8 cellular contexts compared by ENCODE assay signal in the genomic region with DNA sequence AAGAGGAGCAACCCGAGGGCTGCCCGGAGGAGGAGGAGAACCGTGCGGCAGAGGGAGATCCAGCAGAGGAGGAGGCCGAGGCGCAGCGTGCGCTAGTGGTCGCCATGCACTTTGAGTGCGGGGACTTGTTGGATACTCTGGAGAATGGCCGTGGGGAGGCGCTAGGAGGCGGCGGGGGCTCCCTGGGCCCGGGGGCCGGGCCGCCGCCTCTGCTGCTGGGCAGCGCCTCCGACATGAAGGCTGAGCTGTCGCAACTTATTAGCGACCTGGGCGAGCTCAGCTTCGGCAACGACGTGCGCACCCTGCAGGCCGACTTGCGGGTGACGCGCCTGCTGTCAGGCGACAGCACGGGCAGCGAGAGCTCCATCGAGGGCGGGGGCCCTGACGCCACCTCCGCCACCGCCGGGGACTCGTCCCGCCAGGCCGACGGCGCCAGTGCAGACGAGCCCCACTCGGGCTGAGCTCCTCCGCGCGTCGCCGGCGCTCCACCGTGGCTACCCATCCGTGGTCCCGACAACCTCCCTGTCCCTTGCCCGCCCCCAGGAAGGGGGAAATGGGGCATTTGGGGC. TPM values are rescaled to one million over a fixed set of nuclear protein-coding genes. Genes with fewer than 3 reads are reported as not detected.
DNase-seq lines count a peak whose midpoint lies in the region; ATAC-seq and TF ChIP-seq lines count a peak whose summit lies in the region.

No MANE protein-coding gene starts in this region.

- H3K4me3 ChIP-seq in left ventricle myocardium inferior, result peak overlapping the region; percentile 93
- peak overlapping the region; percentile 29 for H3K4me3 ChIP-seq in retinal pigment epithelial cell (ENCODE audit: low read length)

- no peaks in the 10 kb centered on the region for H3K9me3 ChIP-seq in left ventricle myocardium inferior (replicated peaks)

- TF ChIP-seq CTCF in GM10266 (IDR thresholded peaks at IDR 0.05; ENCODE audit: control insufficient read depth, insufficient read depth, low read depth, missing control alignments) (peak; percentile 87), left ventricle myocardium inferior (IDR thresholded peaks at IDR 0.05; ENCODE audit: borderline replicate concordance) (peak; percentile 56), retinal pigment epithelial cell (conservative IDR thresholded peaks at IDR 0.05; ENCODE audit: low read depth, low read length) (peak; percentile 36)

- H3K27me3 ChIP-seq in left ventricle myocardium inferior (ENCODE audit: low read depth), result no peaks in the 10 kb centered on the region

- H3K4me1 ChIP-seq in left ventricle myocardium inferior, result peaks cover 79% of the 10 kb centered on the region

- ATAC-seq in HG03039 (IDR thresholded peaks at IDR 0.05; ENCODE audit: unreplicated experiment) (peak; percentile 28), GM18870 (IDR thresholded peaks at IDR 0.05; ENCODE audit: unreplicated experiment) (no peak)
- ATAC-seq in activated naive CD4-positive, alpha-beta T cell treated with anti-CD3 and anti-CD28 coated beads, Interleukin-2, amount 50 U/mL, for 72 hours, result peak; percentile 62 to 68

- H3K27ac Mint-ChIP-seq in activated naive CD4-positive, alpha-beta T cell treated with anti-CD3 and anti-CD28 coated beads, Interleukin-2, amount 50 U/mL, for 72 hours, result peak overlapping the region in 1 of 2 donors; percentile 58

- H3K36me3 Mint-ChIP-seq in activated naive CD4-positive, alpha-beta T cell treated with anti-CD3 and anti-CD28 coated beads, Interleukin-2, amount 50 U/mL, for 72 hours, result peaks cover 5 to 6% of the 10 kb centered on the region in 2 donors

- no peaks in the 10 kb centered on the region for H3K9me3 Mint-ChIP-seq in activated naive CD4-positive, alpha-beta T cell treated with anti-CD3 and anti-CD28 coated beads, Interleukin-2, amount 50 U/mL, for 72 hours

- DNase-seq in GM10266 (ENCODE audit: extremely low spot score), result peak; percentile 86
- peak; percentile 62 for DNase-seq in SK-N-DZ (ENCODE audit: low spot score)
- DNase-seq in activated naive CD4-positive, alpha-beta T cell treated with anti-CD3 and anti-CD28 coated beads, Interleukin-2, amount 50 U/mL, for 72 hours (ENCODE audit: low spot score in 2 of 2), result peak; percentile 74 to 76
- peak; percentile 76 for DNase-seq in left ventricle myocardium inferior
- no peak for DNase-seq in retinal pigment epithelial cell (ENCODE audit: low read depth)
- no peak for DNase-seq in SKM-1 (lab: John Stamatoyannopoulos, UW; ENCODE audit: unreplicated experiment)

- peak overlapping the region; percentile 97 for H3K27ac ChIP-seq in left ventricle myocardium inferior (replicated peaks)

- peaks cover 8% of the 10 kb centered on the region for H3K36me3 ChIP-seq in left ventricle myocardium inferior

- intact Hi-C loops in left ventricle myocardium inferior (cut with micrococcal nuclease), result loop anchor here (10.0 kb wide), 1 partner anchor 837 kb away; no protein-coding TSS in a partner anchor

RNA-seq across cellular contexts. Expression of a gene that starts 2.0 kb away (rescaled TPM):
- 0.48 and 1.1 TPM in 2 replicates for polyA plus RNA-seq in SK-N-DZ (2014; cell fraction: cytosol; rRNA removed)
- polyA plus RNA-seq in SK-N-DZ (2014; cell fraction: nucleus; rRNA removed), result 1.2 and 2.2 TPM in 2 replicates
- 1 to 10 TPM; 3.5 to 6.8 TPM for total RNA-seq in activated naive CD4-positive, alpha-beta T cell treated with anti-CD3 and anti-CD28 coated beads, Interleukin-2, amount 50 U/mL, for 72 hours
- 18.0 TPM for total RNA-seq in left ventricle myocardium inferior

RNA-seq across cellular contexts. Expression of a gene that starts 15.7 kb away (rescaled TPM):
- 50.0 and 68.5 TPM in 2 replicates for polyA plus RNA-seq in SK-N-DZ (2014; cell fraction: cytosol; rRNA removed)
- polyA plus RNA-seq in SK-N-DZ (2014; cell fraction: nucleus; rRNA removed), result 98.1 and 109 TPM in 2 replicates
- total RNA-seq in activated naive CD4-positive, alpha-beta T cell treated with anti-CD3 and anti-CD28 coated beads, Interleukin-2, amount 50 U/mL, for 72 hours, result 10 to 100 TPM; 40.0 to 42.9 TPM
- 23.4 TPM for total RNA-seq in left ventricle myocardium inferior

RNA-seq across cellular contexts. Expression of a gene that starts 54.5 kb away (rescaled TPM):
- polyA plus RNA-seq in SK-N-DZ (2014; cell fraction: cytosol; rRNA removed), result 11.8 and 21.0 TPM in 2 replicates
- 42.9 and 51.7 TPM in 2 replicates for polyA plus RNA-seq in SK-N-DZ (2014; cell fraction: nucleus; rRNA removed)
- total RNA-seq in activated naive CD4-positive, alpha-beta T cell treated with anti-CD3 and anti-CD28 coated beads, Interleukin-2, amount 50 U/mL, for 72 hours, result 10 to 100 TPM in 1 of 2 donors, 1 to 10 TPM in 1; 1.6 to 10.7 TPM
- 7.5 TPM for total RNA-seq in left ventricle myocardium inferior

Comparison
In these comparisons a context has a peak if more than half of its experiments do, and no peak if none do; other contexts are left out.
1. DNase-seq: peak in GM10266 (single experiment), SK-N-DZ (single experiment), activated naive CD4-positive, alpha-beta T cell treated with anti-CD3 and anti-CD28 coated beads, Interleukin-2, amount 50 U/mL, for 72 hours (2 of 2) and left ventricle myocardium inferior (single experiment); none in retinal pigment epithelial cell (single experiment) and SKM-1 (single experiment).
2. CTCF ChIP-seq: peak in every context shown above with its lines; median percentile 87 in GM10266; 56 in left ventricle myocardium inferior; 36 in retinal pigment epithelial cell.